In the genomic region with DNA sequence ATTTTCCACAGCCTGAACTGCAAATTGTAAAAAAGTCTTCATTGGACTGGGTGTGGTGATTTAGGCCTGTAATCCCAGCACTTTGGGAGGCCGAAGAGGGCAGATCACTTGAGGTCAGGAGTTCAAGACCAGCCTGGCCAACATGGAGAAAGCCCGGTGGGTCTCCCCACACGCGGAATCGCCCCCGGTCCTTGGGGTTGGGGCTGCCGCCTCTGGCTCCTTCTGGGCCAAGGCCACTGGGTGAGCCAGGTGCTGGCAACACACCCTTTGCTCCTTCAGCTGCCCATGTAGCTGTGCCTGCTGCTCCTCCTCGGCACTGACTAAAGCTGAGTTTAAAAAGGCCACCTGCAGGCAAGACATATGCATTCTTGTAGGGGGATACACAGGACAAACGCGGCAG, we compare ENCODE assay signal across 16 cellular contexts. TPM values are rescaled to one million over a fixed set of nuclear protein-coding genes. Genes with fewer than 3 reads are reported as not detected.
A peak's percentile ranks its signal among the peaks of the same experiment; 100 is the strongest.
DNase-seq lines count a peak whose midpoint lies in the region; ATAC-seq and TF ChIP-seq lines count a peak whose summit lies in the region.
"Had no signal": no experiment of that assay in that cellular context is flagged by ENCODE, and none has a peak within 500 bp of the region (broad histone marks: within the 10 kb centered on the region; RNA-seq: fewer than 3 reads in every experiment).

No MANE protein-coding gene starts in this region.

- no peak overlapping the region for H2BK12ac ChIP-seq in neuronal stem cell (ENCODE audit: low read length)

- H3K23ac ChIP-seq in neuronal stem cell (ENCODE audit: low read depth, low read length, poor library complexity) = no peak overlapping the region

- whole genome bisulfite sequencing in neuronal stem cell (ENCODE audit: extremely low coverage in 2 of 2, insufficient read length in 2 of 2, insufficient replicate concordance in 1 of 2), 2 donors = no CpG with 5 or more reads among the region's 10 CpGs

- H3K4me3 ChIP-seq in neuronal stem cell (ENCODE audit: low read length in 2 of 2) (no peak overlapping the region), upper lobe of right lung (no peak overlapping the region)
- H3K4me3 ChIP-seq: A549; BLaER1 treated with 17β-estradiol and CSF1 and Interleukin-3, amounts not matched to agents 10 nM and 100 nM had no signal

- intact Hi-C loops in upper lobe of right lung (cut with DNase I) = no loop called here

- no peak overlapping the region for H3K27ac Mint-ChIP-seq in activated CD4-positive, alpha-beta T cell treated with anti-CD3 and anti-CD28 coated beads, Interleukin-2, amount 10 ng/mL, durations not matched to agents 7 days and 5 days
- H3K27ac Mint-ChIP-seq: B cell; CD4-positive, alpha-beta T cell; CD8-positive, alpha-beta T cell had no signal

- no peak overlapping the region for H2AK5ac ChIP-seq in neuronal stem cell (ENCODE audit: low read depth, low read length)

- H2BK120ac ChIP-seq in neuronal stem cell (ENCODE audit: low read depth, low read length) = no peak overlapping the region

- H3K27ac ChIP-seq in VCaP (peak overlapping the region; percentile 60), neuronal stem cell (replicated peaks; ENCODE audit: low read length) (no peak overlapping the region), upper lobe of right lung (no peak overlapping the region)
- H3K27ac ChIP-seq: 22Rv1; A549; BLaER1 treated with 17β-estradiol and CSF1 and Interleukin-3, amounts not matched to agents 10 nM and 100 nM had no signal

- peak overlapping the region; percentile 35 for H2BK5ac ChIP-seq in neuronal stem cell (ENCODE audit: low read length)

- peaks cover 7% of the 10 kb centered on the region for H3K4me1 Mint-ChIP-seq in activated CD4-positive, alpha-beta T cell treated with anti-CD3 and anti-CD28 coated beads, Interleukin-2, amount 10 ng/mL, durations not matched to agents 7 days and 5 days

- H3K27me3 ChIP-seq in neuronal stem cell (ENCODE audit: control insufficient read depth in 3 of 3, insufficient read depth in 3 of 3, low read depth in 1 of 3, low read length in 3 of 3) (peaks cover 0 to 24% (median 0%) of the 10 kb centered on the region in 3 experiments), upper lobe of right lung (peaks cover 5% of the 10 kb centered on the region)
- H3K27me3 ChIP-seq: BLaER1 treated with 17β-estradiol and CSF1 and Interleukin-3, amounts not matched to agents 10 nM and 100 nM had no signal

- H3K18ac ChIP-seq in neuronal stem cell (ENCODE audit: low read length) = no peak overlapping the region

- CTCF ChIA-PET in activated CD4-positive, alpha-beta T cell treated with anti-CD3 and anti-CD28 coated beads, Interleukin-2, amount 10 ng/mL, durations not matched to agents 7 days and 5 days (lab: Charles Lee) = interaction anchor here (2.2 to 2.5 kb wide), 2 partner anchors 10 to 27 kb away, joined by 6 to 9 read pairs; a partner anchor contains a TSS

- H4K8ac ChIP-seq in neuronal stem cell (ENCODE audit: low read depth, low read length) = no peak overlapping the region

- no peak for TF ChIP-seq CTCF in VCaP (conservative IDR thresholded peaks at IDR 0.05)
- no peak for TF ChIP-seq CTCF in upper lobe of right lung (IDR thresholded peaks at IDR 0.05)

- no peaks in the 10 kb centered on the region for H3K79me1 ChIP-seq in neuronal stem cell (ENCODE audit: low read depth, low read length)

- H3K27me3 Mint-ChIP-seq in activated CD4-positive, alpha-beta T cell treated with anti-CD3 and anti-CD28 coated beads, Interleukin-2, amount 10 ng/mL, durations not matched to agents 7 days and 5 days = peaks cover 12% of the 10 kb centered on the region
- H3K27me3 Mint-ChIP-seq: B cell; CD4-positive, alpha-beta T cell had no signal

- ATAC-seq in upper lobe of right lung = no peak
- ATAC-seq in HG02571 (IDR thresholded peaks at IDR 0.05; ENCODE audit: unreplicated experiment) = no peak
- ATAC-seq: CD8-positive, alpha-beta T cell had no signal

- no peaks in the 10 kb centered on the region for H3K36me3 Mint-ChIP-seq in activated CD4-positive, alpha-beta T cell treated with anti-CD3 and anti-CD28 coated beads, Interleukin-2, amount 10 ng/mL, durations not matched to agents 7 days and 5 days (ENCODE audit: low read depth)
- H3K36me3 Mint-ChIP-seq: CD8-positive, alpha-beta T cell had no signal

- no peaks in the 10 kb centered on the region for H3K9me3 Mint-ChIP-seq in activated CD4-positive, alpha-beta T cell treated with anti-CD3 and anti-CD28 coated beads, Interleukin-2, amount 10 ng/mL, durations not matched to agents 7 days and 5 days
- H3K9me3 Mint-ChIP-seq: CD4-positive, alpha-beta T cell; CD8-positive, alpha-beta T cell had no signal

- H3K36me3 ChIP-seq in neuronal stem cell (replicated peaks in 1 of 2; ENCODE audit: control insufficient read depth in 2 of 2, insufficient read depth in 2 of 2, low read length in 2 of 2) (no peaks in the 10 kb centered on the region), upper lobe of right lung (no peaks in the 10 kb centered on the region)
- H3K36me3 ChIP-seq: BLaER1 treated with 17β-estradiol and CSF1 and Interleukin-3, amounts not matched to agents 10 nM and 100 nM had no signal

- no peak overlapping the region for H3K4me3 Mint-ChIP-seq in activated CD4-positive, alpha-beta T cell treated with anti-CD3 and anti-CD28 coated beads, Interleukin-2, amount 10 ng/mL, durations not matched to agents 7 days and 5 days
- H3K4me3 Mint-ChIP-seq: B cell; CD4-positive, alpha-beta T cell; CD8-positive, alpha-beta T cell had no signal

- no peak overlapping the region for H3K4ac ChIP-seq in neuronal stem cell (ENCODE audit: low read length)

- peaks cover 0 to 3% of the 10 kb centered on the region in 2 donors for H3K4me1 ChIP-seq in neuronal stem cell (ENCODE audit: control insufficient read depth in 2 of 2, insufficient read depth in 1 of 2, low read depth in 1 of 2, low read length in 2 of 2)
- no peaks in the 10 kb centered on the region for H3K4me1 ChIP-seq in upper lobe of right lung
- H3K4me1 ChIP-seq: A549, Caco-2 had no signal

- H3K9me3 ChIP-seq in neuronal stem cell (replicated peaks in 1 of 2; ENCODE audit: control insufficient read depth in 2 of 2, insufficient read depth in 1 of 2, low read depth in 1 of 2, low read length in 2 of 2) (no peaks in the 10 kb centered on the region), upper lobe of right lung (no peaks in the 10 kb centered on the region)
- H3K9me3 ChIP-seq: A549; BLaER1 treated with 17β-estradiol and CSF1 and Interleukin-3, amounts not matched to agents 10 nM and 100 nM; Caco-2 had no signal

- POLR2A ChIA-PET in activated CD4-positive, alpha-beta T cell treated with anti-CD3 and anti-CD28 coated beads, Interleukin-2, amount 10 ng/mL, durations not matched to agents 7 days and 5 days (lab: Charles Lee) = interaction anchor here (0.6 kb wide), 1 partner anchor 207 kb away, joined by 3 read pairs; no protein-coding TSS in a partner anchor

- H3K9ac ChIP-seq in neuronal stem cell (ENCODE audit: low read depth, low read length, poor library complexity) = no peak overlapping the region
- H3K9ac ChIP-seq: BLaER1 treated with 17β-estradiol and CSF1 and Interleukin-3, amounts not matched to agents 10 nM and 100 nM had no signal

- H2AFZ ChIP-seq in neuronal stem cell (ENCODE audit: low read length) = no peak overlapping the region

- no peak overlapping the region for H2BK15ac ChIP-seq in neuronal stem cell (ENCODE audit: low read length)

- no peak for DNase-seq in neuronal stem cell (ENCODE audit: low spot score)
- DNase-seq in upper lobe of right lung = peak; percentile 44
- DNase-seq in activated CD4-positive, alpha-beta T cell treated with anti-CD3 and anti-CD28 coated beads, Interleukin-2, amount 10 ng/mL, durations not matched to agents 7 days and 5 days = no peak
- DNase-seq: AML-193; Caco-2; Calu3; CD4-positive, alpha-beta T cell; CD8-positive, alpha-beta T cell; DMS79 treated with DMSO at 0.1 percent for 48 hours; GF-D8 had no signal

- H4K91ac ChIP-seq in neuronal stem cell (ENCODE audit: low read depth, low read length, poor library complexity) = no peak overlapping the region

- H3K4me2 ChIP-seq in neuronal stem cell (ENCODE audit: insufficient read depth, low read length, poor library complexity, severe bottlenecking) = no peak overlapping the region
- H3K4me2 ChIP-seq: A549 had no signal

- H3K14ac ChIP-seq in neuronal stem cell (ENCODE audit: low read length) = no peak overlapping the region

RNA-seq across cellular contexts. Expression of a gene that starts 9.4 kb away (rescaled TPM):
- polyA plus RNA-seq in neuronal stem cell (2013, experiment 1 of 2) = 15.9 TPM
- polyA plus RNA-seq in neuronal stem cell (2013, experiment 2 of 2) = 17.5 TPM
- total RNA-seq in upper lobe of right lung = 14.3 TPM
- total RNA-seq in activated CD4-positive, alpha-beta T cell treated with anti-CD3 and anti-CD28 coated beads, Interleukin-2, amount 10 ng/mL, durations not matched to agents 7 days and 5 days = 10 to 100 TPM; 17.9 to 19.7 TPM

RNA-seq across cellular contexts. Expression of a gene that starts 37.5 kb away (rescaled TPM):
- polyA plus RNA-seq in neuronal stem cell (2013, experiment 1 of 2) = 196 TPM
- polyA plus RNA-seq in neuronal stem cell (2013, experiment 2 of 2) = 191 TPM
- 4.6 TPM for total RNA-seq in upper lobe of right lung
- 100 to 1,000 TPM; 179 to 196 TPM for total RNA-seq in activated CD4-positive, alpha-beta T cell treated with anti-CD3 and anti-CD28 coated beads, Interleukin-2, amount 10 ng/mL, durations not matched to agents 7 days and 5 days

Comparison
In these comparisons a context has a peak if more than half of its experiments do, and no peak if none do; other contexts are left out.
1. RNA of a gene that starts 37.5 kb away (total RNA-seq): 179 to 196 TPM in activated CD4-positive, alpha-beta T cell treated with anti-CD3 and anti-CD28 coated beads, Interleukin-2, amount 10 ng/mL, durations not matched to agents 7 days and 5 days; 4.6 TPM in upper lobe of right lung (single experiment); every median in the first group is over 10 times any median in the second.